In genomic region chr5:116947691-116948528, GRCh38 we compare ENCODE assay signal across 9 cellular contexts.
DNase-seq lines count a peak whose midpoint lies in the region; ATAC-seq, FAIRE-seq and TF ChIP-seq lines count a peak whose summit lies in the region.
"Had no signal": no experiment of that assay in that cellular context is flagged by ENCODE, and none has a peak within 500 bp of the region (broad histone marks: within the 10 kb centered on the region; RNA-seq: fewer than 3 reads in every experiment).

No MANE protein-coding gene starts in this region.

- no peaks in the 10 kb centered on the region for H3K4me1 ChIP-seq in CD4-positive, CD25-positive, alpha-beta regulatory T cell (ENCODE audit: control insufficient read depth, insufficient read depth, low read length, poor library complexity, severe bottlenecking)
- peaks cover 0 to 4% (median 2%) of the 10 kb centered on the region in 4 experiments; a peak in 2 of 7 replicates for H3K4me1 ChIP-seq in H1 (replicated peaks in 1 of 4; ENCODE audit: control insufficient read depth in 3 of 4, insufficient read depth in 4 of 4, low read length in 3 of 4)
- H3K4me1 ChIP-seq in testis, result no peaks in the 10 kb centered on the region

- CTCF ChIA-PET in activated CD4-positive, alpha-beta T cell treated with anti-CD3 and anti-CD28 coated beads, Interleukin-2, amount 10 ng/mL, durations not matched to agents 7 days and 5 days (lab: Charles Lee), result no interaction called here
- CTCF ChIA-PET in H1 (lab: Charles Lee; ENCODE audit: partially characterized antibody), result interaction anchor here (0.6 to 1.4 kb wide), 10 partner anchors 10 to 372 kb away, joined by 3 to 7 read pairs (median 4); partner anchors contain the start of gene SEMA6A

- H4K91ac ChIP-seq in H1 (replicated peaks; ENCODE audit: insufficient read length, low read length), result peak overlapping the region; percentile 50

- H2AK5ac ChIP-seq in H1 (ENCODE audit: low read depth, low read length), result no peak overlapping the region; the same call in 1 of the 2 replicates

- H3K27me3 ChIP-seq in CD4-positive, CD25-positive, alpha-beta regulatory T cell (ENCODE audit: control insufficient read depth, insufficient read depth, low read length), result no peaks in the 10 kb centered on the region
- H3K27me3 ChIP-seq in H1 (replicated peaks in 1 of 4; ENCODE audit: control insufficient read depth in 3 of 4, extremely low read depth in 1 of 4, insufficient read depth in 3 of 4, low read length in 3 of 4), result no peaks in the 10 kb centered on the region
- H3K27me3 ChIP-seq in testis, result no peaks in the 10 kb centered on the region

- peak overlapping the region; percentile 94 for H2BK20ac ChIP-seq in H1 (ENCODE audit: low read length)

- no peak overlapping the region for H3K27ac ChIP-seq in CD4-positive, CD25-positive, alpha-beta regulatory T cell (ENCODE audit: insufficient read depth, low read length, poor library complexity, severe bottlenecking)
- H3K27ac ChIP-seq in H1 (ENCODE audit: low read depth, low read length), result no peak overlapping the region
- no peak overlapping the region for H3K27ac ChIP-seq in testis

- no peak overlapping the region for H4K5ac ChIP-seq in H1 (ENCODE audit: insufficient read length, low read depth, low read length)

- ATAC-seq in CD4-positive, CD25-positive, alpha-beta regulatory T cell (ENCODE audit: low read depth in 2 of 2), result peak; percentile 34 to 50
- ATAC-seq in GM19043 (IDR thresholded peaks at IDR 0.05; ENCODE audit: low read depth, unreplicated experiment) (peak; percentile 100), HG03108 (IDR thresholded peaks at IDR 0.05; ENCODE audit: unreplicated experiment) (peak; percentile 97), naive B cell (ENCODE audit: low read depth in 2 of 2) (peak; percentile 73 to 75)

- H2AFZ ChIP-seq in H1 (ENCODE audit: low read length), result no peak overlapping the region; the same call in 1 of the 2 replicates

- no peak overlapping the region for H3K4me2 ChIP-seq in H1 (ENCODE audit: insufficient read depth in 1 of 2, low read depth in 2 of 2, low read length in 2 of 2)

- no peak overlapping the region for H2BK120ac ChIP-seq in H1 (replicated peaks; ENCODE audit: low read depth, low read length)

- peak overlapping the region; percentile 69; the same call in 1 of the 2 replicates for H2BK12ac ChIP-seq in H1 (ENCODE audit: low read depth, low read length)

- TF ChIP-seq POLR2A in H1 (IDR thresholded peaks at IDR 0.05; ENCODE audit: control extremely low read depth in 1 of 2, low read depth in 2 of 2, low read length in 2 of 2) (no peak), testis (IDR thresholded peaks at IDR 0.05) (no peak)

- H3K23ac ChIP-seq in H1 (ENCODE audit: insufficient read length), result no peak overlapping the region

- no peak overlapping the region for H3K56ac ChIP-seq in H1 (replicated peaks; ENCODE audit: insufficient read length, low read depth, low read length)

- no peak overlapping the region for H3K27ac Mint-ChIP-seq in CD4-positive, CD25-positive, alpha-beta regulatory T cell
- no peak overlapping the region for H3K27ac Mint-ChIP-seq in activated CD4-positive, alpha-beta T cell treated with anti-CD3 and anti-CD28 coated beads, Interleukin-2, amount 10 ng/mL, durations not matched to agents 7 days and 5 days
- no peak overlapping the region for H3K27ac Mint-ChIP-seq in naive B cell

- no peak overlapping the region for H3K9ac ChIP-seq in H1 (replicated peaks in 1 of 4; ENCODE audit: extremely low read depth in 1 of 4, low read depth in 3 of 4, low read length in 3 of 4)

- no peaks in the 10 kb centered on the region for H3K36me3 Mint-ChIP-seq in CD4-positive, CD25-positive, alpha-beta regulatory T cell
- no peaks in the 10 kb centered on the region for H3K36me3 Mint-ChIP-seq in activated CD4-positive, alpha-beta T cell treated with anti-CD3 and anti-CD28 coated beads, Interleukin-2, amount 10 ng/mL, durations not matched to agents 7 days and 5 days (ENCODE audit: low read depth)
- H3K36me3 Mint-ChIP-seq in naive B cell, result no peaks in the 10 kb centered on the region

- H3K4me3 Mint-ChIP-seq in CD4-positive, CD25-positive, alpha-beta regulatory T cell, result no peak overlapping the region
- no peak overlapping the region for H3K4me3 Mint-ChIP-seq in activated CD4-positive, alpha-beta T cell treated with anti-CD3 and anti-CD28 coated beads, Interleukin-2, amount 10 ng/mL, durations not matched to agents 7 days and 5 days
- no peak overlapping the region for H3K4me3 Mint-ChIP-seq in naive B cell

- H3K4ac ChIP-seq in H1 (replicated peaks; ENCODE audit: insufficient read length, low read depth, low read length), result no peak overlapping the region

- intact Hi-C loops in testis (cut with DNase I; ENCODE audit: low total_unique reads), result no loop called here

- 74% methylated on average over 15 of the region's 15 CpGs; no CpG with 5 or more reads in 1 of the 2 experiments for WGBS in H1 (ENCODE audit: extremely low coverage in 1 of 2, insufficient coverage in 1 of 2, insufficient read length in 1 of 2, insufficient replicate concordance in 2 of 2, low coverage in 1 of 2, low lambda C conversion rate in 2 of 2, missing lambda C conversion rate in 1 of 2), 2 experiments
- WGBS in testis, 2 donors, result 52 to 69% methylated on average over 15 of the region's 15 CpGs

- H3K4me1 Mint-ChIP-seq in CD4-positive, CD25-positive, alpha-beta regulatory T cell, result no peaks in the 10 kb centered on the region
- H3K4me1 Mint-ChIP-seq in activated CD4-positive, alpha-beta T cell treated with anti-CD3 and anti-CD28 coated beads, Interleukin-2, amount 10 ng/mL, durations not matched to agents 7 days and 5 days, result no peaks in the 10 kb centered on the region
- peaks cover 0 to 3% (median 0%) of the 10 kb centered on the region in 3 donors for H3K4me1 Mint-ChIP-seq in naive B cell

- peak overlapping the region; percentile 15; the same call in 1 of the 2 replicates for H3K18ac ChIP-seq in H1 (ENCODE audit: extremely low read depth, low read length)

- H3K36me3 ChIP-seq in CD4-positive, CD25-positive, alpha-beta regulatory T cell (ENCODE audit: control insufficient read depth, insufficient read depth, low read length), result no peaks in the 10 kb centered on the region
- H3K36me3 ChIP-seq in H1 (ENCODE audit: control insufficient read depth in 2 of 4, insufficient read depth in 4 of 4, low read length in 3 of 4) (no peaks in the 10 kb centered on the region), testis (ENCODE audit: low read depth, missing control alignments) (no peaks in the 10 kb centered on the region)

- no peak overlapping the region for H2BK15ac ChIP-seq in H1 (ENCODE audit: low read length)

- H4K20me1 ChIP-seq in H1 (replicated peaks in 1 of 2; ENCODE audit: control insufficient read depth in 1 of 2, insufficient read depth in 2 of 2, low read length in 2 of 2), result no peaks in the 10 kb centered on the region

- peak; percentile 79 to 96 (median 81) for TF ChIP-seq CTCF in H1 (IDR thresholded peaks at IDR 0.05; ENCODE audit: control extremely low read depth in 1 of 3, insufficient read depth in 1 of 3, low read depth in 1 of 3, low read length in 3 of 3)
- peak; percentile 22 to 60 (median 59) for TF ChIP-seq CTCF in testis (IDR thresholded peaks at IDR 0.05)

- peak; percentile 98 for TF ChIP-seq RAD21 in H1 (IDR thresholded peaks at IDR 0.05 in 1 of 2, conservative IDR thresholded peaks at IDR 0.05 in 1 of 2; ENCODE audit: low read depth in 2 of 2, low read length in 2 of 2)

- peak in 1 of 2 experiments; percentile 33; a peak in 1 of 3 replicates for TF ChIP-seq EP300 in H1 (IDR thresholded peaks at IDR 0.05; ENCODE audit: borderline replicate concordance in 1 of 2, low read depth in 2 of 2, low read length in 2 of 2)

- peak; percentile 97 for FAIRE-seq in H1 (lab: Jason Lieb, UNC)

- H3K23me2 ChIP-seq in H1 (ENCODE audit: low read depth, low read length), result no peaks in the 10 kb centered on the region

- no peaks in the 10 kb centered on the region for H3K9me3 ChIP-seq in CD4-positive, CD25-positive, alpha-beta regulatory T cell (ENCODE audit: control insufficient read depth in 2 of 2, low read length in 2 of 2)
- H3K9me3 ChIP-seq in H1 (ENCODE audit: insufficient read depth in 2 of 2, low read depth in 1 of 2, low read length in 1 of 2), result peaks cover 3% of the 10 kb centered on the region in 2 experiments; a peak in 1 of 4 replicates
- no peaks in the 10 kb centered on the region for H3K9me3 ChIP-seq in testis

- no peak overlapping the region for H4K8ac ChIP-seq in H1 (ENCODE audit: extremely low read depth, insufficient read depth, low read length)

- peak overlapping the region; percentile 89; the same call in 1 of the 2 replicates for H2BK5ac ChIP-seq in H1 (ENCODE audit: low read depth, low read length)

- H3K14ac ChIP-seq in H1 (ENCODE audit: insufficient read length), result no peak overlapping the region

- H3K4me3 ChIP-seq in CD4-positive, CD25-positive, alpha-beta regulatory T cell (ENCODE audit: low read depth, low read length), result no peak overlapping the region
- no peak overlapping the region for H3K4me3 ChIP-seq in H1 (ENCODE audit: extremely low read depth in 1 of 4, insufficient read depth in 2 of 4, low read depth in 3 of 4, low read length in 4 of 4)
- H3K4me3 ChIP-seq in testis, result no peak overlapping the region

- POLR2A ChIA-PET in activated CD4-positive, alpha-beta T cell treated with anti-CD3 and anti-CD28 coated beads, Interleukin-2, amount 10 ng/mL, durations not matched to agents 7 days and 5 days (lab: Charles Lee), result no interaction called here
- POLR2A ChIA-PET in H1 (lab: Charles Lee; ENCODE audit: partially characterized antibody), result interaction anchor here (0.8 to 3.6 kb wide), 3 partner anchors 333 to 436 kb away, joined by 3 to 14 read pairs (median 4); partner anchors contain the start of gene SEMA6A

- peaks cover 0 to 5% (median 0%) of the 10 kb centered on the region in 7 donors for H3K9me3 Mint-ChIP-seq in CD4-positive, CD25-positive, alpha-beta regulatory T cell
- no peaks in the 10 kb centered on the region for H3K9me3 Mint-ChIP-seq in activated CD4-positive, alpha-beta T cell treated with anti-CD3 and anti-CD28 coated beads, Interleukin-2, amount 10 ng/mL, durations not matched to agents 7 days and 5 days
- H3K9me3 Mint-ChIP-seq in naive B cell, result peaks cover 0 to 9% (median 0%) of the 10 kb centered on the region in 7 donors

- no peaks in the 10 kb centered on the region for H3K27me3 Mint-ChIP-seq in CD4-positive, CD25-positive, alpha-beta regulatory T cell
- no peaks in the 10 kb centered on the region for H3K27me3 Mint-ChIP-seq in activated CD4-positive, alpha-beta T cell treated with anti-CD3 and anti-CD28 coated beads, Interleukin-2, amount 10 ng/mL, durations not matched to agents 7 days and 5 days
- no peaks in the 10 kb centered on the region for H3K27me3 Mint-ChIP-seq in naive B cell

- peak in 2 of 3 donors; percentile 7 to 63 for DNase-seq in CD4-positive, CD25-positive, alpha-beta regulatory T cell
- DNase-seq in NCI-H524 (lab: John Stamatoyannopoulos, UW) (peak; percentile 78 to 86), H1 (ENCODE audit: low read depth in 1 of 2, low spot score in 2 of 2) (peak; percentile 93 to 95), naive B cell (peak; percentile 18), testis (peak; percentile 87)
- peak; percentile 70 for DNase-seq in activated CD4-positive, alpha-beta T cell treated with anti-CD3 and anti-CD28 coated beads, Interleukin-2, amount 10 ng/mL, durations not matched to agents 7 days and 5 days
- DNase-seq: IMR-90 had no signal

- H3K79me2 ChIP-seq in H1 (ENCODE audit: control insufficient read depth in 1 of 2, insufficient read depth in 2 of 2, low read length in 2 of 2), result no peaks in the 10 kb centered on the region

- no peaks in the 10 kb centered on the region for H3K79me1 ChIP-seq in H1 (ENCODE audit: low read depth, low read length)

Comparison
In these comparisons a context has a peak if more than half of its experiments do, and no peak if none do; other contexts are left out.
1. ATAC-seq: peak in every context shown above with its lines; median percentile 100 in GM19043; 97 in HG03108; 74 in naive B cell; 42 in CD4-positive, CD25-positive, alpha-beta regulatory T cell.
2. DNase-seq: peak in every context shown above with its lines; median percentile 94 in H1; 87 in testis; 82 in NCI-H524; 70 in activated CD4-positive, alpha-beta T cell treated with anti-CD3 and anti-CD28 coated beads, Interleukin-2, amount 10 ng/mL, durations not matched to agents 7 days and 5 days; 35 in CD4-positive, CD25-positive, alpha-beta regulatory T cell; 18 in naive B cell.